ENCODE assay signal across 17 cellular contexts in genomic region chr20:48294942-48295341, GRCh38.
A peak's percentile ranks its signal among the peaks of the same experiment; 100 is the strongest.
DNase-seq lines count a peak whose midpoint lies in the region; ATAC-seq, FAIRE-seq and TF ChIP-seq lines count a peak whose summit lies in the region.
"Had no signal": no experiment of that assay in that cellular context is flagged by ENCODE, and none has a peak within 500 bp of the region (broad histone marks: within the 10 kb centered on the region; RNA-seq: fewer than 3 reads in every experiment).

No MANE protein-coding gene starts in this region.

- no peak for ATAC-seq in A549
- ATAC-seq: activated CD8-positive, alpha-beta memory T cell treated with anti-CD3 and anti-CD28 coated beads, Interleukin-2, amount 10 ng/mL, durations not matched to agents 7 days and 5 days; naive thymus-derived CD8-positive, alpha-beta T cell had no signal

- peak overlapping the region; percentile 51 for H3K4me2 ChIP-seq in A549

- H3K36me3 ChIP-seq in HUES64 (ENCODE audit: insufficient read depth, low read length) = no peaks in the 10 kb centered on the region

- peak overlapping the region; percentile 59 for H3K9ac ChIP-seq in HUES64 (ENCODE audit: low read depth, low read length)

- H3K27me3 ChIP-seq in HUES64 (ENCODE audit: insufficient read depth, low read length) = no peaks in the 10 kb centered on the region

- H3K27ac ChIP-seq in A549 (peak overlapping the region; percentile 60 to 85), HUES64 (ENCODE audit: low read depth, low read length) (peak overlapping the region; percentile 85)
- H3K27ac ChIP-seq: SK-N-MC, VCaP had no signal

- intact Hi-C loops in posterior cingulate gyrus (cut with DNase I) = loop anchor here (10.0 kb wide), 1 partner anchor 510 kb away; the partner anchor contains the start of gene SULF2

- DNase-seq in A549 (ENCODE audit: low read depth in 1 of 2, low spot score in 1 of 2) = no peak
- DNase-seq in dermis blood vessel endothelial cell = peak; percentile 33
- DNase-seq in nephron progenitor cell = no peak
- DNase-seq in C1 segment of cervical spinal cord (lab: John Stamatoyannopoulos, UW) = no peak
- DNase-seq in posterior cingulate gyrus = no peak
- DNase-seq in T-helper 1 cell = no peak
- DNase-seq in NK-92 treated with Interleukin-12 subunit alpha and Interleukin-12 subunit beta, amount 100 ng/mL, for 24 hours (lab: John Stamatoyannopoulos, UW) = no peak
- DNase-seq: activated CD8-positive, alpha-beta memory T cell treated with anti-CD3 and anti-CD28 coated beads, Interleukin-2, amount 10 ng/mL, durations not matched to agents 7 days and 5 days; activated naive CD4-positive, alpha-beta T cell treated with anti-CD3 and anti-CD28 coated beads, Interleukin-2, amount 10 ng/mL, durations not matched to agents 7 days and 5 days; glutamatergic neuron; naive thymus-derived CD8-positive, alpha-beta T cell; NCI-H2171; stimulated activated naive CD4-positive, alpha-beta T cell treated with Interleukin-2 at 50 U/mL for 16 hours had no signal

- H3K4me3 ChIP-seq in A549 (no peak overlapping the region), HUES64 (ENCODE audit: low read length) (no peak overlapping the region)
- H3K4me3 ChIP-seq: SK-N-MC had no signal

- H3K4me1 ChIP-seq in A549 (peaks cover 57% of the 10 kb centered on the region), HUES64 (ENCODE audit: insufficient read depth, low read length) (peaks cover 63% of the 10 kb centered on the region)

- no peak overlapping the region for H3K4me3 Mint-ChIP-seq in nephron progenitor cell
- H3K4me3 Mint-ChIP-seq: activated CD8-positive, alpha-beta memory T cell treated with anti-CD3 and anti-CD28 coated beads, Interleukin-2, amount 10 ng/mL, durations not matched to agents 7 days and 5 days; activated naive CD4-positive, alpha-beta T cell treated with anti-CD3 and anti-CD28 coated beads, Interleukin-2, amount 10 ng/mL, durations not matched to agents 7 days and 5 days; naive thymus-derived CD8-positive, alpha-beta T cell had no signal

- FAIRE-seq in A549 (lab: Jason Lieb, UNC) = no peak
- FAIRE-seq: GM18507 had no signal

- H3K9me3 ChIP-seq in A549 (peaks cover 4% of the 10 kb centered on the region; the same call in 1 of the 3 replicates), HUES64 (ENCODE audit: insufficient read depth, low read depth, low read length) (no peaks in the 10 kb centered on the region; the same call in none of the 2 replicates)

- WGBS in A549 (ENCODE audit: missing lambda C conversion rate) = 58% methylated on average over 5 of the region's 5 CpGs
- WGBS in HUES64 = 37% methylated on average over 5 of the region's 5 CpGs

- peaks cover 15% of the 10 kb centered on the region for H3K27me3 Mint-ChIP-seq in nephron progenitor cell (ENCODE audit: low read depth, poor library complexity)

- POLR2A ChIA-PET in A549 (lab: Yijun Ruan, JAX) = interaction anchor here (0.5 to 1.5 kb wide), 4 partner anchors 326 to 631 kb away, joined by 3 to 10 read pairs (median 3); no protein-coding TSS in a partner anchor

- no peaks in the 10 kb centered on the region for H3K36me3 Mint-ChIP-seq in nephron progenitor cell (ENCODE audit: low read depth)
- H3K36me3 Mint-ChIP-seq: activated CD8-positive, alpha-beta memory T cell treated with anti-CD3 and anti-CD28 coated beads, Interleukin-2, amount 10 ng/mL, durations not matched to agents 7 days and 5 days; activated naive CD4-positive, alpha-beta T cell treated with anti-CD3 and anti-CD28 coated beads, Interleukin-2, amount 10 ng/mL, durations not matched to agents 7 days and 5 days had no signal

- TF ChIP-seq EP300 in A549 (IDR thresholded peaks at IDR 0.05) = no peak

- TF ChIP-seq CTCF in A549 (IDR thresholded peaks at IDR 0.05) = no peak
- no peak for TF ChIP-seq CTCF in nephron progenitor cell (IDR thresholded peaks at IDR 0.05)

- peak overlapping the region; percentile 82 for H3K27ac Mint-ChIP-seq in nephron progenitor cell
- H3K27ac Mint-ChIP-seq: activated CD8-positive, alpha-beta memory T cell treated with anti-CD3 and anti-CD28 coated beads, Interleukin-2, amount 10 ng/mL, durations not matched to agents 7 days and 5 days; activated naive CD4-positive, alpha-beta T cell treated with anti-CD3 and anti-CD28 coated beads, Interleukin-2, amount 10 ng/mL, durations not matched to agents 7 days and 5 days; naive thymus-derived CD8-positive, alpha-beta T cell had no signal

- peaks cover 35% of the 10 kb centered on the region for H3K4me1 Mint-ChIP-seq in nephron progenitor cell
- H3K4me1 Mint-ChIP-seq: activated CD8-positive, alpha-beta memory T cell treated with anti-CD3 and anti-CD28 coated beads, Interleukin-2, amount 10 ng/mL, durations not matched to agents 7 days and 5 days; activated naive CD4-positive, alpha-beta T cell treated with anti-CD3 and anti-CD28 coated beads, Interleukin-2, amount 10 ng/mL, durations not matched to agents 7 days and 5 days had no signal

- TF ChIP-seq RAD21 in A549 (conservative IDR thresholded peaks at IDR 0.05 in 1 of 2, IDR thresholded peaks at IDR 0.05 in 1 of 2) = no peak

- CTCF ChIA-PET in A549 (lab: Yijun Ruan, JAX) = interaction anchor here (0.7 to 8.3 kb wide), 22 partner anchors 9 to 630 kb away, joined by 3 to 85 read pairs (median 6); partner anchors contain the start of gene SULF2

- TF ChIP-seq POLR2A in A549 (IDR thresholded peaks at IDR 0.05; ENCODE audit: low read length) = no peak

- H3K9me3 Mint-ChIP-seq in nephron progenitor cell = peaks cover 10% of the 10 kb centered on the region
- H3K9me3 Mint-ChIP-seq: activated naive CD4-positive, alpha-beta T cell treated with anti-CD3 and anti-CD28 coated beads, Interleukin-2, amount 10 ng/mL, durations not matched to agents 7 days and 5 days had no signal

TF ChIP-seq in A549, 52 proteins besides CTCF, POLR2A, EP300 and RAD21:
- TF ChIP-seq E2F6 (IDR thresholded peaks at IDR 0.05; ENCODE audit: borderline replicate concordance, low read depth) (no peak), MAZ (IDR thresholded peaks at IDR 0.05; ENCODE audit: borderline replicate concordance, low read depth, low read length) (no peak), SREBF2 (IDR thresholded peaks at IDR 0.05) (no peak), ZSCAN20 (CRISPR knock-in tag; IDR thresholded peaks at IDR 0.05) (no peak), ZNF302 (CRISPR knock-in tag; IDR thresholded peaks at IDR 0.05) (no peak), BHLHE40 (IDR thresholded peaks at IDR 0.05; ENCODE audit: low read depth, low read length) (no peak), GATA3 (IDR thresholded peaks at IDR 0.05; ENCODE audit: borderline replicate concordance) (no peak), FOSL2 (IDR thresholded peaks at IDR 0.05) (no peak), FOSL2 (CRISPR knock-in tag; IDR thresholded peaks at IDR 0.05) (no peak), CBX8 (IDR thresholded peaks at IDR 0.05) (no peak), CHD4 (IDR thresholded peaks at IDR 0.05; ENCODE audit: borderline replicate concordance) (no peak), HDAC2 (IDR thresholded peaks at IDR 0.05) (no peak)
